In genomic region chr5:74338101-74338388, GRCh38 we compare ENCODE assay signal across 18 cellular contexts.
DNase-seq lines count a peak whose midpoint lies in the region; ATAC-seq, FAIRE-seq and TF ChIP-seq lines count a peak whose summit lies in the region.
"Had no signal": no experiment of that assay in that cellular context is flagged by ENCODE, and none has a peak within 500 bp of the region (broad histone marks: within the 10 kb centered on the region; RNA-seq: fewer than 3 reads in every experiment).

No MANE protein-coding gene starts in this region.

- no peak overlapping the region for H3K56ac ChIP-seq in H1 (replicated peaks; ENCODE audit: insufficient read length, low read depth, low read length)

- H4K91ac ChIP-seq in H1 (replicated peaks; ENCODE audit: insufficient read length, low read length): no peak overlapping the region
- H4K91ac ChIP-seq in neuronal stem cell (ENCODE audit: low read depth, low read length, poor library complexity): no peak overlapping the region

- H2BK15ac ChIP-seq in H1 (ENCODE audit: low read length) (no peak overlapping the region), neuronal stem cell (ENCODE audit: low read length) (no peak overlapping the region)

- H3K18ac ChIP-seq in H1 (ENCODE audit: extremely low read depth, low read length): no peak overlapping the region
- no peak overlapping the region for H3K18ac ChIP-seq in neuronal stem cell (ENCODE audit: low read length)

- CTCF ChIA-PET in H1 (lab: Charles Lee; ENCODE audit: partially characterized antibody): interaction anchor here (1.0 to 1.4 kb wide), 5 partner anchors 13 to 435 kb away, joined by 3 to 5 read pairs (median 3); no protein-coding TSS in a partner anchor

- H3K79me2 ChIP-seq in Loucy (ENCODE audit: insufficient read depth, low read length): no peaks in the 10 kb centered on the region
- no peaks in the 10 kb centered on the region for H3K79me2 ChIP-seq in H1 (ENCODE audit: control insufficient read depth in 1 of 2, insufficient read depth in 2 of 2, low read length in 2 of 2)

- H3K9me3 ChIP-seq in Loucy (ENCODE audit: insufficient read depth, low read depth, low read length) (no peaks in the 10 kb centered on the region), H1 (ENCODE audit: insufficient read depth in 2 of 2, low read depth in 1 of 2, low read length in 1 of 2) (no peaks in the 10 kb centered on the region), mesodermal cell (ENCODE audit: control insufficient read depth, low read length) (no peaks in the 10 kb centered on the region), neuronal stem cell (replicated peaks in 1 of 2; ENCODE audit: control insufficient read depth in 2 of 2, insufficient read depth in 1 of 2, low read depth in 1 of 2, low read length in 2 of 2) (no peaks in the 10 kb centered on the region)

- no peaks in the 10 kb centered on the region for H3K9me2 ChIP-seq in Loucy (replicated peaks; ENCODE audit: low read depth, low read length)

- no peak overlapping the region for H3K4me3 ChIP-seq in Loucy (ENCODE audit: low read length, poor library complexity, severe bottlenecking)
- H3K4me3 ChIP-seq in H1 (ENCODE audit: extremely low read depth in 1 of 4, insufficient read depth in 2 of 4, low read depth in 3 of 4, low read length in 4 of 4): no peak overlapping the region
- no peak overlapping the region for H3K4me3 ChIP-seq in mesodermal cell (ENCODE audit: extremely low read depth, insufficient read depth, low read length, poor library complexity, severe bottlenecking)
- no peak overlapping the region for H3K4me3 ChIP-seq in neuronal stem cell (ENCODE audit: low read length in 2 of 2)

- no peak overlapping the region for H4K8ac ChIP-seq in H1 (ENCODE audit: extremely low read depth, insufficient read depth, low read length)
- H4K8ac ChIP-seq in neuronal stem cell (ENCODE audit: low read depth, low read length): no peak overlapping the region

- H4K20me1 ChIP-seq in Loucy (ENCODE audit: insufficient read depth, low read length, poor library complexity, severe bottlenecking): no peaks in the 10 kb centered on the region
- no peaks in the 10 kb centered on the region for H4K20me1 ChIP-seq in H1 (replicated peaks in 1 of 2; ENCODE audit: control insufficient read depth in 1 of 2, insufficient read depth in 2 of 2, low read length in 2 of 2)

- H3F3A ChIP-seq in Loucy (ENCODE audit: low read depth): no peaks in the 10 kb centered on the region

- TF ChIP-seq POLR2A in H1 (IDR thresholded peaks at IDR 0.05; ENCODE audit: control extremely low read depth in 1 of 2, low read depth in 2 of 2, low read length in 2 of 2): no peak

- H3K4me2 ChIP-seq in Loucy (ENCODE audit: low read depth, low read length, poor library complexity, severe bottlenecking) (peak overlapping the region; percentile 12), H1 (ENCODE audit: insufficient read depth in 1 of 2, low read depth in 2 of 2, low read length in 2 of 2) (no peak overlapping the region), neuronal stem cell (ENCODE audit: insufficient read depth, low read length, poor library complexity, severe bottlenecking) (no peak overlapping the region)

- no peak overlapping the region for H3K27ac ChIP-seq in H1 (ENCODE audit: low read depth, low read length)
- H3K27ac ChIP-seq in mesodermal cell (ENCODE audit: low read depth, low read length, severe bottlenecking): peak overlapping the region; percentile 1
- no peak overlapping the region for H3K27ac ChIP-seq in neuronal stem cell (replicated peaks; ENCODE audit: low read length)
- H3K27ac ChIP-seq: HL-60 had no signal

- H2AK5ac ChIP-seq in H1 (ENCODE audit: low read depth, low read length) (no peak overlapping the region), neuronal stem cell (ENCODE audit: low read depth, low read length) (no peak overlapping the region)

- POLR2A ChIA-PET in H1 (lab: Charles Lee; ENCODE audit: partially characterized antibody): interaction anchor here (0.5 kb wide), 1 partner anchor 514 kb away, joined by 3 read pairs; no protein-coding TSS in a partner anchor

- 88% methylated on average over 1 of the region's 1 CpG; no CpG with 5 or more reads in 1 of the 2 experiments for WGBS in H1 (ENCODE audit: extremely low coverage in 1 of 2, insufficient coverage in 1 of 2, insufficient read length in 1 of 2, insufficient replicate concordance in 2 of 2, low coverage in 1 of 2, low lambda C conversion rate in 2 of 2, missing lambda C conversion rate in 1 of 2), 2 experiments
- no CpG with 5 or more reads among the region's 1 CpG for WGBS in mesodermal cell (ENCODE audit: insufficient coverage in 2 of 2), 2 experiments
- WGBS in neuronal stem cell (ENCODE audit: extremely low coverage in 2 of 2, insufficient read length in 2 of 2, insufficient replicate concordance in 1 of 2), 2 donors: no CpG with 5 or more reads among the region's 1 CpG

- no peak overlapping the region for H3K14ac ChIP-seq in H1 (ENCODE audit: insufficient read length)
- H3K14ac ChIP-seq in neuronal stem cell (ENCODE audit: low read length): no peak overlapping the region

- TF ChIP-seq RAD21 in H1 (IDR thresholded peaks at IDR 0.05 in 1 of 2, conservative IDR thresholded peaks at IDR 0.05 in 1 of 2; ENCODE audit: low read depth in 2 of 2, low read length in 2 of 2): no peak

- H2BK5ac ChIP-seq in H1 (ENCODE audit: low read depth, low read length) (no peak overlapping the region), neuronal stem cell (ENCODE audit: low read length) (no peak overlapping the region)

- in situ Hi-C loops in KBM-7 (cut with MboI; ENCODE audit: low pct_unique_long_range_greater_than_20kb, low sequenced_read_pairs): no loop called here

- no peak overlapping the region for H2AFZ ChIP-seq in Loucy (ENCODE audit: low read length)
- 0 out of 2 replicates have a peak overlapping the region, but pooled peaks have one; percentile 23 for H2AFZ ChIP-seq in H1 (ENCODE audit: low read length)
- H2AFZ ChIP-seq in neuronal stem cell (ENCODE audit: low read length): peak overlapping the region; percentile 31

- TF ChIP-seq EP300 in H1 (IDR thresholded peaks at IDR 0.05; ENCODE audit: borderline replicate concordance in 1 of 2, low read depth in 2 of 2, low read length in 2 of 2): no peak

- DNase-seq in H1 (ENCODE audit: low read depth in 1 of 2, low spot score in 2 of 2) (no peak), neuronal stem cell (ENCODE audit: low spot score) (no peak), NCI-H187 (lab: John Stamatoyannopoulos, UW) (no peak), KBM-7 (no peak), COR-L47 (lab: John Stamatoyannopoulos, UW) (no peak)
- DNase-seq: C1 segment of cervical spinal cord; CD4-positive, alpha-beta T cell; DMS153; DMS79 treated with DMSO at 0.1 percent for 48 hours; EL; H7 had no signal

- no peak for TF ChIP-seq CTCF in Loucy (conservative IDR thresholded peaks at IDR 0.05; ENCODE audit: low read length)
- no peak for TF ChIP-seq CTCF in H1 (IDR thresholded peaks at IDR 0.05; ENCODE audit: control extremely low read depth in 1 of 3, insufficient read depth in 1 of 3, low read depth in 1 of 3, low read length in 3 of 3)

- H3K4me1 ChIP-seq in Loucy (ENCODE audit: insufficient read depth, low read length, poor library complexity, severe bottlenecking) (no peaks in the 10 kb centered on the region), H1 (replicated peaks in 1 of 4; ENCODE audit: control insufficient read depth in 3 of 4, insufficient read depth in 4 of 4, low read length in 3 of 4) (no peaks in the 10 kb centered on the region), mesodermal cell (ENCODE audit: control insufficient read depth, insufficient read depth, low read length, poor library complexity, severe bottlenecking) (peaks cover 8% of the 10 kb centered on the region), neuronal stem cell (ENCODE audit: control insufficient read depth in 2 of 2, insufficient read depth in 1 of 2, low read depth in 1 of 2, low read length in 2 of 2) (peaks cover 7 to 15% of the 10 kb centered on the region in 2 donors)

- H3K27me3 ChIP-seq in Loucy (ENCODE audit: insufficient read depth, low read length, poor library complexity, severe bottlenecking): peaks cover 11% of the 10 kb centered on the region
- H3K27me3 ChIP-seq in H1 (replicated peaks in 1 of 4; ENCODE audit: control insufficient read depth in 3 of 4, extremely low read depth in 1 of 4, insufficient read depth in 3 of 4, low read length in 3 of 4): no peaks in the 10 kb centered on the region
- no peaks in the 10 kb centered on the region for H3K27me3 ChIP-seq in neuronal stem cell (ENCODE audit: control insufficient read depth in 3 of 3, insufficient read depth in 3 of 3, low read depth in 1 of 3, low read length in 3 of 3)

- H3K4ac ChIP-seq in H1 (replicated peaks; ENCODE audit: insufficient read length, low read depth, low read length) (no peak overlapping the region), neuronal stem cell (ENCODE audit: low read length) (no peak overlapping the region)

- no peak overlapping the region for H2BK12ac ChIP-seq in H1 (ENCODE audit: low read depth, low read length)
- H2BK12ac ChIP-seq in neuronal stem cell (ENCODE audit: low read length): no peak overlapping the region

- no peak overlapping the region for H3K9ac ChIP-seq in Loucy (ENCODE audit: low read depth, low read length, poor library complexity, severe bottlenecking)
- no peak overlapping the region for H3K9ac ChIP-seq in H1 (replicated peaks in 1 of 4; ENCODE audit: extremely low read depth in 1 of 4, low read depth in 3 of 4, low read length in 3 of 4)
- H3K9ac ChIP-seq in neuronal stem cell (ENCODE audit: low read depth, low read length, poor library complexity): no peak overlapping the region

- no peak overlapping the region for H2BK120ac ChIP-seq in H1 (replicated peaks; ENCODE audit: low read depth, low read length)
- H2BK120ac ChIP-seq in neuronal stem cell (ENCODE audit: low read depth, low read length): no peak overlapping the region

- no peak overlapping the region for H2BK20ac ChIP-seq in H1 (ENCODE audit: low read length)

- no peak for ATAC-seq in GM21423 (IDR thresholded peaks at IDR 0.05; ENCODE audit: unreplicated experiment)

- H3K23me2 ChIP-seq in H1 (ENCODE audit: low read depth, low read length): no peaks in the 10 kb centered on the region

- no peak for FAIRE-seq in H1 (lab: Jason Lieb, UNC)
- FAIRE-seq: A204.1, GM12891, GM19239 had no signal

- H3K79me1 ChIP-seq in H1 (ENCODE audit: low read depth, low read length) (no peaks in the 10 kb centered on the region), neuronal stem cell (ENCODE audit: low read depth, low read length) (no peaks in the 10 kb centered on the region)

- H3K36me3 ChIP-seq in Loucy (ENCODE audit: insufficient read depth, low read length) (no peaks in the 10 kb centered on the region), H1 (ENCODE audit: control insufficient read depth in 2 of 4, insufficient read depth in 4 of 4, low read length in 3 of 4) (no peaks in the 10 kb centered on the region), mesodermal cell (ENCODE audit: control insufficient read depth, insufficient read depth, low read length) (no peaks in the 10 kb centered on the region), neuronal stem cell (replicated peaks in 1 of 2; ENCODE audit: control insufficient read depth in 2 of 2, insufficient read depth in 2 of 2, low read length in 2 of 2) (no peaks in the 10 kb centered on the region)

- no peak overlapping the region for H4K5ac ChIP-seq in H1 (ENCODE audit: insufficient read length, low read depth, low read length)

- H3K23ac ChIP-seq in H1 (ENCODE audit: insufficient read length): no peak overlapping the region
- no peak overlapping the region for H3K23ac ChIP-seq in neuronal stem cell (ENCODE audit: low read depth, low read length, poor library complexity)
